11 cellular contexts compared by ENCODE assay signal in the genomic region with DNA sequence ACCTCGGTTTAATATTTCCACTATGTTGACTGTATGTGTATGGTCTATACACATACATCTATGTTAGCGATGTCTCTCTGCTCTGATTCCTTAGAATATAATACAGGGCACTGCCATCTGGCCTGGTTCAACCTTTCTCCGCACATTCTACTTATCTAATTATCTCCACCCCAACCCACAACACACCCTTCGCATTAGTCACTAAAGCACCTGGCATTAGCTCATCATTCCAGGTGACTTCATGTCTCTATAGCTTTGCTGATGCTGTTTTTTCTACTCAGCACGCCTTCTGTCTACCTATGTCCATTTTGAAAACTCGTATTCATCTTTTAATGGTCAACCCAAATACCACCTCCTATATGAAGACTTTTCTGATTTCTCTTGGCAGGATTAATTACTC.
"Had no signal": no experiment of that assay in that cellular context is flagged by ENCODE, and none has a peak within 500 bp of the region (broad histone marks: within the 10 kb centered on the region; RNA-seq: fewer than 3 reads in every experiment).

No MANE protein-coding gene starts in this region.

- H3K27me3 ChIP-seq: brain microvascular endothelial cell, left lung had no signal

- H3K4me1 ChIP-seq: esophagus squamous epithelium, left lung had no signal

- H3K27ac ChIP-seq: brain microvascular endothelial cell, esophagus squamous epithelium, left lung had no signal

- ATAC-seq: activated naive CD4-positive, alpha-beta T cell treated with anti-CD3 and anti-CD28 coated beads, Interleukin-2, amount 50 U/mL, for 72 hours; left lung; sciatic nerve; stimulated activated naive B cell treated with anti-CD40 and anti-IgM and Interleukin-4, amounts not matched to agents 10 μg/mL and 1 μg/mL and 100 μg/mL, for 72 hours had no signal

- H3K9me3 ChIP-seq: esophagus squamous epithelium, left lung had no signal

- DNase-seq: activated CD4-positive, alpha-beta T cell treated with anti-CD3 and anti-CD28 coated beads, Interleukin-2, amount 50 U/mL, for 1 hour; activated CD4-positive, CD25-positive, alpha-beta regulatory T cell; brain microvascular endothelial cell; esophagus squamous epithelium; foreskin fibroblast; left lung; stimulated activated CD4-positive, alpha-beta T cell treated with anti-CD3 and anti-CD28 coated beads, Interleukin-2, amount 100 ng/mL, for 24 hours; stimulated activated naive B cell treated with anti-CD40 and anti-IgM and Interleukin-4, amounts not matched to agents 10 μg/mL and 1 μg/mL and 100 μg/mL, for 72 hours; T-helper 2 cell had no signal

- H3K36me3 ChIP-seq: brain microvascular endothelial cell, esophagus squamous epithelium, left lung had no signal

- H3K4me3 ChIP-seq: esophagus squamous epithelium, left lung had no signal
